In the genomic region with DNA sequence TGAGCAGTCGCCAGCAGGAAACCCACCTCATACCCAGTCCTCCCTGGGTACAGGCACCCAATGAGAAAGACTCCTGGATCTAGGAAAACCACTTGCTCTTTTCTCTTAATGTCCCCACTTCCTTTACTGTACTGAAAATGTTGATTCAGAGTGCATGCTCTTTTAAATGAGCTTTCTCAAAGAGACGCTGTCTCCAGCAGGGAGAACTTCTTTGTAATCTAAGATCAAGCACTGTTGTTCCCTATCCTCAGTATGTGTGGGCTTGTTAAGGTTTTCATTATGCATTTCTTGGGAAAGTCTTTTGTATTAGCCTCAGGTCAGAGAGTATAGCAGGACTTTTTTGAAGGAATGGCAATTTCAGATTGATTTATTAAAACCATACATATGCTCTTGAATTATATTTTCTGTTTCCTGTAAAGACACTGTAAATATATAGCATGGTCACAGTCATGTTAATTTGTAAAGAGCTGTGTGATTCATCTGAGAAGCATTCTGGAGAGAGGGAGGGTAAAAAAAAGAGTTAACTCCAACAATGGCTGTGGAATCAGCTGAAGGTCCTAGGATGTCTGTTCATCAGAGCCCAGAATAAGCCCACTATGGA, we compare ENCODE assay signal across 1 cellular context.
TF ChIP-seq lines count a peak whose summit lies in the region.

No MANE protein-coding gene starts in this region.

TF ChIP-seq in liver, 16 proteins besides CTCF, POLR2A, EP300 and RAD21 (continued from another document):
- TF ChIP-seq, protein P1, sequence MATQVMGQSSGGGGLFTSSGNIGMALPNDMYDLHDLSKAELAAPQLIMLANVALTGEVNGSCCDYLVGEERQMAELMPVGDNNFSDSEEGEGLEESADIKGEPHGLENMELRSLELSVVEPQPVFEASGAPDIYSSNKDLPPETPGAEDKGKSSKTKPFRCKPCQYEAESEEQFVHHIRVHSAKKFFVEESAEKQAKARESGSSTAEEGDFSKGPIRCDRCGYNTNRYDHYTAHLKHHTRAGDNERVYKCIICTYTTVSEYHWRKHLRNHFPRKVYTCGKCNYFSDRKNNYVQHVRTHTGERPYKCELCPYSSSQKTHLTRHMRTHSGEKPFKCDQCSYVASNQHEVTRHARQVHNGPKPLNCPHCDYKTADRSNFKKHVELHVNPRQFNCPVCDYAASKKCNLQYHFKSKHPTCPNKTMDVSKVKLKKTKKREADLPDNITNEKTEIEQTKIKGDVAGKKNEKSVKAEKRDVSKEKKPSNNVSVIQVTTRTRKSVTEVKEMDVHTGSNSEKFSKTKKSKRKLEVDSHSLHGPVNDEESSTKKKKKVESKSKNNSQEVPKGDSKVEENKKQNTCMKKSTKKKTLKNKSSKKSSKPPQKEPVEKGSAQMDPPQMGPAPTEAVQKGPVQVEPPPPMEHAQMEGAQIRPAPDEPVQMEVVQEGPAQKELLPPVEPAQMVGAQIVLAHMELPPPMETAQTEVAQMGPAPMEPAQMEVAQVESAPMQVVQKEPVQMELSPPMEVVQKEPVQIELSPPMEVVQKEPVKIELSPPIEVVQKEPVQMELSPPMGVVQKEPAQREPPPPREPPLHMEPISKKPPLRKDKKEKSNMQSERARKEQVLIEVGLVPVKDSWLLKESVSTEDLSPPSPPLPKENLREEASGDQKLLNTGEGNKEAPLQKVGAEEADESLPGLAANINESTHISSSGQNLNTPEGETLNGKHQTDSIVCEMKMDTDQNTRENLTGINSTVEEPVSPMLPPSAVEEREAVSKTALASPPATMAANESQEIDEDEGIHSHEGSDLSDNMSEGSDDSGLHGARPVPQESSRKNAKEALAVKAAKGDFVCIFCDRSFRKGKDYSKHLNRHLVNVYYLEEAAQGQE (IDR thresholded peaks at IDR 0.05) = no peak
- TF ChIP-seq MAX (IDR thresholded peaks at IDR 0.05) = no peak
